16 cellular contexts compared by ENCODE assay signal in the genomic region with DNA sequence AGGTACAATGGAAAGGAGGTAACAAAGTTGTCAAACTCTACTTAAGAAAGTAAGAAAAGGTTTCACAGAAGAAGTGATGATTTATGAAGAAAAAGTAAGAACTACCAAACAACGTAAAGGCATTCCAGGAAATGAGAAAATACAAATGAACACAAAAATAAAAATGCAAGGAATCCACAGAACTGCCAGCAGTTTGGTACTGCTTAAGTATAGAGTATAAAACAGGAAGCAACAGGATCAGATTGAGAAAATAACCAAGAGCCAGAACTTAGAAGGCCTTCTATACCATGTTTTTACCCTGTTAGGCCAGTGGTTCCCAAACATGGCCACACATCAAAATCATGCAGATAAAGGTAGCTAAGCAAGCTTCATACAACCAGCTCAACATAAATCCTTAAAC. TPM values are rescaled to one million over a fixed set of nuclear protein-coding genes. Genes with fewer than 3 reads are reported as not detected.
"Had no signal": no experiment of that assay in that cellular context is flagged by ENCODE, and none has a peak within 500 bp of the region (broad histone marks: within the 10 kb centered on the region; RNA-seq: fewer than 3 reads in every experiment).

No MANE protein-coding gene starts in this region.

- DNase-seq: activated CD4-positive, alpha-beta memory T cell treated with anti-CD3 and anti-CD28 coated beads, Interleukin-2, amount 10 ng/mL, durations not matched to agents 7 days and 5 days; activated CD8-positive, alpha-beta memory T cell treated with anti-CD3 and anti-CD28 coated beads, Interleukin-2, amount 50 U/mL, for 4 hours; activated naive CD4-positive, alpha-beta T cell treated with Interleukin-2 at 50 U/mL for 16 hours; kidney; left lung; naive thymus-derived CD8-positive, alpha-beta T cell; T-helper 1 cell; tibial artery had no signal

- H3K4me3 Mint-ChIP-seq: activated CD4-positive, alpha-beta memory T cell treated with anti-CD3 and anti-CD28 coated beads, Interleukin-2, amount 10 ng/mL, durations not matched to agents 7 days and 5 days; naive thymus-derived CD8-positive, alpha-beta T cell; stimulated activated memory B cell treated with anti-CD40 and anti-IgM and Interleukin-4, amounts not matched to agents 10 μg/mL and 1 μg/mL and 100 μg/mL, for 72 hours had no signal

- H3K27me3 Mint-ChIP-seq: activated CD4-positive, alpha-beta memory T cell treated with anti-CD3 and anti-CD28 coated beads, Interleukin-2, amount 10 ng/mL, durations not matched to agents 7 days and 5 days; naive thymus-derived CD8-positive, alpha-beta T cell; stimulated activated memory B cell treated with anti-CD40 and anti-IgM and Interleukin-4, amounts not matched to agents 10 μg/mL and 1 μg/mL and 100 μg/mL, for 72 hours had no signal

- ATAC-seq: left lung; naive thymus-derived CD8-positive, alpha-beta T cell; stimulated activated memory B cell treated with anti-CD40 and anti-IgM and Interleukin-4, amounts not matched to agents 10 μg/mL and 1 μg/mL and 100 μg/mL, for 72 hours had no signal

- H3K9ac ChIP-seq: parathyroid adenoma had no signal

- H3K27me3 ChIP-seq: ascending aorta, cardiac muscle cell, left lung, tibial artery had no signal

- H3K27ac ChIP-seq: ascending aorta, cardiac muscle cell, left lung, parathyroid adenoma, tibial artery, VCaP had no signal

- H3K27ac Mint-ChIP-seq: activated CD4-positive, alpha-beta memory T cell treated with anti-CD3 and anti-CD28 coated beads, Interleukin-2, amount 10 ng/mL, durations not matched to agents 7 days and 5 days; stimulated activated memory B cell treated with anti-CD40 and anti-IgM and Interleukin-4, amounts not matched to agents 10 μg/mL and 1 μg/mL and 100 μg/mL, for 72 hours had no signal

- H3K4me3 ChIP-seq: ascending aorta, cardiac muscle cell, left lung, tibial artery had no signal

- H3K9me3 ChIP-seq: ascending aorta, left lung, tibial artery had no signal

- H3K4me1 ChIP-seq: left lung had no signal

- H3K9me3 Mint-ChIP-seq: naive thymus-derived CD8-positive, alpha-beta T cell had no signal

RNA-seq across cellular contexts. Expression of gene IQUB, which starts 14.0 kb away (rescaled TPM):
- total RNA-seq: activated CD4-positive, alpha-beta memory T cell treated with anti-CD3 and anti-CD28 coated beads, Interleukin-2, amount 10 ng/mL, durations not matched to agents 7 days and 5 days; ascending aorta had no signal

RNA-seq across cellular contexts. Expression of gene ASB15, which starts 53.2 kb away (rescaled TPM):
- total RNA-seq: activated CD4-positive, alpha-beta memory T cell treated with anti-CD3 and anti-CD28 coated beads, Interleukin-2, amount 10 ng/mL, durations not matched to agents 7 days and 5 days; ascending aorta; cardiac muscle cell; kidney; left lung; mucosa of gallbladder; naive thymus-derived CD8-positive, alpha-beta T cell; renal cortical epithelial cell had no signal
- polyA plus RNA-seq: cardiac muscle cell, esophagus had no signal
